Comparison of ENCODE assay signal across 8 cellular contexts in genomic region chr5:1494780-1495524, GRCh38. TPM values are rescaled to one million over a fixed set of nuclear protein-coding genes. Genes with fewer than 3 reads are reported as not detected.
DNase-seq lines count a peak whose midpoint lies in the region; ATAC-seq and TF ChIP-seq lines count a peak whose summit lies in the region.

No MANE protein-coding gene starts in this region.

- intact Hi-C loops in dendritic cell treated with granulocyte-macrophage colony-stimulating factor and Interleukin-4, amounts not matched to agents 40 ng/mL and 50 ng/mL, for 4 days (cut with micrococcal nuclease), result no loop called here
- intact Hi-C loops in A673 (cut with micrococcal nuclease; ENCODE audit: unreplicated experiment), result no loop called here

- peaks cover 5% of the 10 kb centered on the region; the same call in 1 of the 2 replicates for H3F3A ChIP-seq in DOHH2 (ENCODE audit: control insufficient read depth, insufficient read depth)

- H3K36me3 ChIP-seq in DOHH2 (ENCODE audit: control insufficient read depth, low read length) (peaks cover 82% of the 10 kb centered on the region), A673 (ENCODE audit: insufficient read depth, low read length, poor library complexity, severe bottlenecking) (peaks cover 36% of the 10 kb centered on the region)

- H3K4me3 Mint-ChIP-seq in dendritic cell treated with granulocyte-macrophage colony-stimulating factor and Interleukin-4, amounts not matched to agents 40 ng/mL and 50 ng/mL, for 4 days, result peak overlapping the region; percentile 56

- no TSS peak for BruUV-seq in A673 (replicated peaks; lab: Mats Ljungman, UMichigan)

- POLR2A ChIA-PET in A673 (lab: Charles Lee; ENCODE audit: low non-redundant PET), result no interaction called here

- no peaks in the 10 kb centered on the region for H4K20me1 ChIP-seq in DOHH2 (ENCODE audit: control insufficient read depth, insufficient read depth, low read depth, low read length)

- H3K4me1 ChIP-seq in DOHH2 (ENCODE audit: control insufficient read depth, low read length) (peaks cover 60% of the 10 kb centered on the region), A673 (ENCODE audit: insufficient read depth, low read length, poor library complexity, severe bottlenecking) (no peaks in the 10 kb centered on the region)

- H3K4me1 Mint-ChIP-seq in dendritic cell treated with granulocyte-macrophage colony-stimulating factor and Interleukin-4, amounts not matched to agents 40 ng/mL and 50 ng/mL, for 4 days (ENCODE audit: low read depth), result peaks cover 90% of the 10 kb centered on the region

- H3K9me3 Mint-ChIP-seq in dendritic cell treated with granulocyte-macrophage colony-stimulating factor and Interleukin-4, amounts not matched to agents 40 ng/mL and 50 ng/mL, for 4 days, result no peaks in the 10 kb centered on the region

- CTCF ChIA-PET in A673 (lab: Charles Lee), result no interaction called here

- H3K36me3 Mint-ChIP-seq in dendritic cell treated with granulocyte-macrophage colony-stimulating factor and Interleukin-4, amounts not matched to agents 40 ng/mL and 50 ng/mL, for 4 days (ENCODE audit: low read depth), result peaks cover 86% of the 10 kb centered on the region

- peak overlapping the region; percentile 96 for H3K27ac ChIP-seq in DOHH2 (ENCODE audit: low read depth, low read length)
- no peak overlapping the region for H3K27ac ChIP-seq in A673 (ENCODE audit: low read depth, low read length, poor library complexity, severe bottlenecking)

- H3K27me3 ChIP-seq in DOHH2 (ENCODE audit: control insufficient read depth, low read length), result no peaks in the 10 kb centered on the region
- no peaks in the 10 kb centered on the region for H3K27me3 ChIP-seq in A673 (replicated peaks; ENCODE audit: insufficient read depth, low read depth, low read length, poor library complexity)

- DNase-seq in A673 (ENCODE audit: low spot score) (no peak), kidney glomerular epithelial cell (lab: John Stamatoyannopoulos, UW) (no peak), putamen (ENCODE audit: low spot score) (no peak)
- DNase-seq in stimulated activated CD4-positive, alpha-beta T cell treated with anti-CD3 and anti-CD28 coated beads, Interleukin-15, amount 100 ng/mL, for 24 hours, result no peak

- no peaks in the 10 kb centered on the region for H3K27me3 Mint-ChIP-seq in dendritic cell treated with granulocyte-macrophage colony-stimulating factor and Interleukin-4, amounts not matched to agents 40 ng/mL and 50 ng/mL, for 4 days

- H3K79me2 ChIP-seq in DOHH2 (ENCODE audit: control insufficient read depth, low read length), result peaks cover 61% of the 10 kb centered on the region

- no peaks in the 10 kb centered on the region for H3K9me3 ChIP-seq in DOHH2 (ENCODE audit: control insufficient read depth, insufficient read depth, low read length)
- no peaks in the 10 kb centered on the region for H3K9me3 ChIP-seq in A673 (ENCODE audit: low read depth, low read length, poor library complexity, severe bottlenecking)

- TF ChIP-seq CTCF in DOHH2 (IDR thresholded peaks at IDR 0.05; ENCODE audit: low read depth, low read length, poor library complexity, severe bottlenecking) (peak; percentile 48), A673 (conservative IDR thresholded peaks at IDR 0.05; ENCODE audit: low read depth, low read length) (no peak)

- H3K4me3 ChIP-seq in DOHH2 (ENCODE audit: low read length) (peak overlapping the region; percentile 66), A673 (ENCODE audit: low read depth, low read length, poor library complexity, severe bottlenecking) (no peak overlapping the region)

- H3K4me2 ChIP-seq in DOHH2 (ENCODE audit: low read length), result peak overlapping the region; percentile 89

- H3K27ac Mint-ChIP-seq in dendritic cell treated with granulocyte-macrophage colony-stimulating factor and Interleukin-4, amounts not matched to agents 40 ng/mL and 50 ng/mL, for 4 days, result peak overlapping the region; percentile 90

- peak; percentile 14 for ATAC-seq in GM19468 (IDR thresholded peaks at IDR 0.05; ENCODE audit: extremely low read depth, unreplicated experiment)
- ATAC-seq in HG03571 (IDR thresholded peaks at IDR 0.05; ENCODE audit: unreplicated experiment), result peak; percentile 37

- H3K9me2 ChIP-seq in DOHH2 (replicated peaks; ENCODE audit: control insufficient read depth, low read length), result no peaks in the 10 kb centered on the region

RNA-seq across cellular contexts. Expression of gene LPCAT1, which starts 28.8 kb away (rescaled TPM):
- total RNA-seq in A673 (2021), result 86.9 and 97.3 TPM in 2 replicates

RNA-seq across cellular contexts. Expression of gene SLC6A3, which starts 49.7 kb away (rescaled TPM):
- total RNA-seq in A673 (2021), result not detected in 2 replicates
